Comparison of ENCODE assay signal across 19 cellular contexts in genomic region chr2:131519466-131519865, GRCh38. TPM values are rescaled to one million over a fixed set of nuclear protein-coding genes. Genes with fewer than 3 reads are reported as not detected.
A peak's percentile ranks its signal among the peaks of the same experiment; 100 is the strongest.
DNase-seq lines count a peak whose midpoint lies in the region; ATAC-seq, FAIRE-seq and TF ChIP-seq lines count a peak whose summit lies in the region.
"Had no signal": no experiment of that assay in that cellular context is flagged by ENCODE, and none has a peak within 500 bp of the region (broad histone marks: within the 10 kb centered on the region; RNA-seq: fewer than 3 reads in every experiment).

No MANE protein-coding gene starts in this region.

- peaks cover 2% of the 10 kb centered on the region for H3K79me1 ChIP-seq in neuronal stem cell (ENCODE audit: low read depth, low read length)

- H3K27ac ChIP-seq in neuronal stem cell (replicated peaks; ENCODE audit: low read length) (no peak overlapping the region), upper lobe of right lung (no peak overlapping the region)
- H3K27ac ChIP-seq: BLaER1 had no signal

- POLR2A ChIA-PET in activated CD4-positive, alpha-beta T cell treated with anti-CD3 and anti-CD28 coated beads, Interleukin-2, amount 10 ng/mL, durations not matched to agents 7 days and 5 days (lab: Charles Lee), result no interaction called here

- in situ Hi-C loops in G401 (cut with HindIII; ENCODE audit: low sequenced_read_pairs), result no loop called here
- in situ Hi-C loops in HAP-1 (cut with MboI; ENCODE audit: low sequenced_read_pairs), result loop anchor here (25.0 kb wide), 1 partner anchor 382 kb away; no protein-coding TSS in a partner anchor

- H3K9ac ChIP-seq in neuronal stem cell (ENCODE audit: low read depth, low read length, poor library complexity), result peak overlapping the region; percentile 60
- H3K9ac ChIP-seq: BLaER1 had no signal

- H3K4me3 ChIP-seq in neuronal stem cell (ENCODE audit: low read length in 2 of 2) (no peak overlapping the region), upper lobe of right lung (no peak overlapping the region), HAP-1 (no peak overlapping the region)
- H3K4me3 ChIP-seq: BLaER1, GM12878 had no signal

- TF ChIP-seq CTCF in upper lobe of right lung (IDR thresholded peaks at IDR 0.05), result no peak

- H3K4me3 Mint-ChIP-seq in dendritic cell treated with granulocyte-macrophage colony-stimulating factor and Interleukin-4, amounts not matched to agents 40 ng/mL and 50 ng/mL, for 4 days, result no peak overlapping the region
- H3K4me3 Mint-ChIP-seq in activated CD4-positive, alpha-beta T cell treated with anti-CD3 and anti-CD28 coated beads, Interleukin-2, amount 10 ng/mL, durations not matched to agents 7 days and 5 days, result no peak overlapping the region
- H3K4me3 Mint-ChIP-seq: CD14-positive monocyte; CD4-positive, alpha-beta memory T cell had no signal

- DNase-seq in G401 (ENCODE audit: low spot score), result peak; percentile 4
- DNase-seq in neuronal stem cell (ENCODE audit: low spot score), result no peak
- peak; percentile 48 for DNase-seq in upper lobe of right lung
- DNase-seq in HAP-1 (ENCODE audit: low spot score in 2 of 2), result no peak
- DNase-seq in activated CD4-positive, alpha-beta T cell treated with anti-CD3 and anti-CD28 coated beads, Interleukin-2, amount 10 ng/mL, durations not matched to agents 7 days and 5 days, result no peak
- no peak for DNase-seq in H54 (ENCODE audit: insufficient read length, low spot score)
- DNase-seq: Calu3; CD4-positive, alpha-beta memory T cell; DMS79 treated with DMSO at 0.1 percent for 48 hours; HCEC 1CT; KG1 had no signal

- no peak overlapping the region for H2BK15ac ChIP-seq in neuronal stem cell (ENCODE audit: low read length)

- H3K27me3 Mint-ChIP-seq in dendritic cell treated with granulocyte-macrophage colony-stimulating factor and Interleukin-4, amounts not matched to agents 40 ng/mL and 50 ng/mL, for 4 days, result no peaks in the 10 kb centered on the region
- H3K27me3 Mint-ChIP-seq in activated CD4-positive, alpha-beta T cell treated with anti-CD3 and anti-CD28 coated beads, Interleukin-2, amount 10 ng/mL, durations not matched to agents 7 days and 5 days, result no peaks in the 10 kb centered on the region
- H3K27me3 Mint-ChIP-seq: CD4-positive, alpha-beta memory T cell had no signal

- H4K91ac ChIP-seq in neuronal stem cell (ENCODE audit: low read depth, low read length, poor library complexity), result no peak overlapping the region

- peaks cover 9 to 34% of the 10 kb centered on the region in 2 donors for H3K36me3 ChIP-seq in neuronal stem cell (replicated peaks in 1 of 2; ENCODE audit: control insufficient read depth in 2 of 2, insufficient read depth in 2 of 2, low read length in 2 of 2)
- H3K36me3 ChIP-seq in upper lobe of right lung, result peaks cover 7% of the 10 kb centered on the region
- H3K36me3 ChIP-seq in HAP-1 (replicated peaks), result no peaks in the 10 kb centered on the region

- intact Hi-C loops in dendritic cell treated with granulocyte-macrophage colony-stimulating factor and Interleukin-4, amounts not matched to agents 40 ng/mL and 50 ng/mL, for 4 days (cut with micrococcal nuclease), result no loop called here
- intact Hi-C loops in upper lobe of right lung (cut with DNase I), result no loop called here

- no peak for TF ChIP-seq POLR2A in H54 (IDR thresholded peaks at IDR 0.05; ENCODE audit: low read depth, low read length)

- H2AFZ ChIP-seq in neuronal stem cell (ENCODE audit: low read length), result no peak overlapping the region

- CTCF ChIA-PET in activated CD4-positive, alpha-beta T cell treated with anti-CD3 and anti-CD28 coated beads, Interleukin-2, amount 10 ng/mL, durations not matched to agents 7 days and 5 days (lab: Charles Lee), result no interaction called here

- no peak overlapping the region for H2BK12ac ChIP-seq in neuronal stem cell (ENCODE audit: low read length)

- no peak for FAIRE-seq in H54 (lab: Jason Lieb, UNC)
- FAIRE-seq: GM12878, H1 had no signal

- peak overlapping the region; percentile 7 for H3K27ac Mint-ChIP-seq in dendritic cell treated with granulocyte-macrophage colony-stimulating factor and Interleukin-4, amounts not matched to agents 40 ng/mL and 50 ng/mL, for 4 days
- no peak overlapping the region for H3K27ac Mint-ChIP-seq in activated CD4-positive, alpha-beta T cell treated with anti-CD3 and anti-CD28 coated beads, Interleukin-2, amount 10 ng/mL, durations not matched to agents 7 days and 5 days
- H3K27ac Mint-ChIP-seq: CD4-positive, alpha-beta memory T cell had no signal

- no peak for ATAC-seq in upper lobe of right lung
- ATAC-seq: GM12878 had no signal

- H3K9me3 Mint-ChIP-seq in dendritic cell treated with granulocyte-macrophage colony-stimulating factor and Interleukin-4, amounts not matched to agents 40 ng/mL and 50 ng/mL, for 4 days, result no peaks in the 10 kb centered on the region
- H3K9me3 Mint-ChIP-seq in activated CD4-positive, alpha-beta T cell treated with anti-CD3 and anti-CD28 coated beads, Interleukin-2, amount 10 ng/mL, durations not matched to agents 7 days and 5 days, result no peaks in the 10 kb centered on the region
- H3K9me3 Mint-ChIP-seq: CD4-positive, alpha-beta memory T cell had no signal

- H3K9me3 ChIP-seq in neuronal stem cell (replicated peaks in 1 of 2; ENCODE audit: control insufficient read depth in 2 of 2, insufficient read depth in 1 of 2, low read depth in 1 of 2, low read length in 2 of 2) (no peaks in the 10 kb centered on the region), upper lobe of right lung (no peaks in the 10 kb centered on the region), HAP-1 (no peaks in the 10 kb centered on the region)
- H3K9me3 ChIP-seq: BLaER1 had no signal

- no peak overlapping the region for H2BK120ac ChIP-seq in neuronal stem cell (ENCODE audit: low read depth, low read length)

- H3K36me3 Mint-ChIP-seq in dendritic cell treated with granulocyte-macrophage colony-stimulating factor and Interleukin-4, amounts not matched to agents 40 ng/mL and 50 ng/mL, for 4 days (ENCODE audit: low read depth), result peaks cover 65% of the 10 kb centered on the region
- H3K36me3 Mint-ChIP-seq in activated CD4-positive, alpha-beta T cell treated with anti-CD3 and anti-CD28 coated beads, Interleukin-2, amount 10 ng/mL, durations not matched to agents 7 days and 5 days (ENCODE audit: low read depth), result peaks cover 7% of the 10 kb centered on the region

- no peak overlapping the region for H2BK5ac ChIP-seq in neuronal stem cell (ENCODE audit: low read length)

- H3K27me3 ChIP-seq in neuronal stem cell (ENCODE audit: control insufficient read depth in 3 of 3, insufficient read depth in 3 of 3, low read depth in 1 of 3, low read length in 3 of 3), result no peaks in the 10 kb centered on the region
- H3K27me3 ChIP-seq in upper lobe of right lung, result no peaks in the 10 kb centered on the region
- no peaks in the 10 kb centered on the region for H3K27me3 ChIP-seq in HAP-1 (ENCODE audit: low read depth)
- H3K27me3 ChIP-seq: BLaER1 had no signal

- no peak overlapping the region for H3K18ac ChIP-seq in neuronal stem cell (ENCODE audit: low read length)

- H3K23ac ChIP-seq in neuronal stem cell (ENCODE audit: low read depth, low read length, poor library complexity), result no peak overlapping the region

- no peak overlapping the region for H4K8ac ChIP-seq in neuronal stem cell (ENCODE audit: low read depth, low read length)

- no peak overlapping the region for H3K4ac ChIP-seq in neuronal stem cell (ENCODE audit: low read length)

- no peak overlapping the region for H2AK5ac ChIP-seq in neuronal stem cell (ENCODE audit: low read depth, low read length)

- H3K4me2 ChIP-seq in neuronal stem cell (ENCODE audit: insufficient read depth, low read length, poor library complexity, severe bottlenecking), result no peak overlapping the region
- H3K4me2 ChIP-seq: BLaER1 had no signal

- peaks cover 2% of the 10 kb centered on the region for H3K4me1 Mint-ChIP-seq in dendritic cell treated with granulocyte-macrophage colony-stimulating factor and Interleukin-4, amounts not matched to agents 40 ng/mL and 50 ng/mL, for 4 days (ENCODE audit: low read depth)
- peaks cover 3% of the 10 kb centered on the region for H3K4me1 Mint-ChIP-seq in activated CD4-positive, alpha-beta T cell treated with anti-CD3 and anti-CD28 coated beads, Interleukin-2, amount 10 ng/mL, durations not matched to agents 7 days and 5 days
- H3K4me1 Mint-ChIP-seq: CD14-positive monocyte; CD4-positive, alpha-beta memory T cell had no signal

- no peak overlapping the region for H3K14ac ChIP-seq in neuronal stem cell (ENCODE audit: low read length)

- H3K4me1 ChIP-seq in neuronal stem cell (ENCODE audit: control insufficient read depth in 2 of 2, insufficient read depth in 1 of 2, low read depth in 1 of 2, low read length in 2 of 2) (no peaks in the 10 kb centered on the region), upper lobe of right lung (no peaks in the 10 kb centered on the region), HAP-1 (no peaks in the 10 kb centered on the region)

- no CpG with 5 or more reads among the region's 15 CpGs for WGBS in neuronal stem cell (ENCODE audit: extremely low coverage in 2 of 2, insufficient read length in 2 of 2, insufficient replicate concordance in 1 of 2), 2 donors

RNA-seq across cellular contexts. Expression of gene CCDC74A, which starts 8.2 kb away (rescaled TPM):
- total RNA-seq in G401 (2014; rRNA removed; shearing (Covaris generic)), result 54.1 and 63.4 TPM in 2 replicates
- 62.0 TPM for polyA plus RNA-seq in neuronal stem cell (2013, experiment 1 of 2)
- 59.8 TPM for polyA plus RNA-seq in neuronal stem cell (2013, experiment 2 of 2)
- 1.2 TPM for total RNA-seq in upper lobe of right lung
- 1 to 10 TPM; 3.0 to 3.2 TPM for total RNA-seq in activated CD4-positive, alpha-beta T cell treated with anti-CD3 and anti-CD28 coated beads, Interleukin-2, amount 10 ng/mL, durations not matched to agents 7 days and 5 days
- polyA plus RNA-seq: CD14-positive monocyte had no signal

RNA-seq across cellular contexts. Expression of gene MZT2A, which starts 27.3 kb away (rescaled TPM):
- total RNA-seq in G401 (2014; rRNA removed; shearing (Covaris generic)), result 138 and 230 TPM in 2 replicates
- polyA plus RNA-seq in neuronal stem cell (2013, experiment 1 of 2), result 246 TPM
- 243 TPM for polyA plus RNA-seq in neuronal stem cell (2013, experiment 2 of 2)
- 46.5 TPM for total RNA-seq in upper lobe of right lung
- total RNA-seq in activated CD4-positive, alpha-beta T cell treated with anti-CD3 and anti-CD28 coated beads, Interleukin-2, amount 10 ng/mL, durations not matched to agents 7 days and 5 days, result 100 to 1,000 TPM in 1 of 2 experiments, 10 to 100 TPM in 1; 96.9 to 116 TPM

RNA-seq across cellular contexts. Expression of gene TUBA3D, which starts 43.5 kb away (rescaled TPM):
- not detected in 2 replicates for total RNA-seq in G401 (2014; rRNA removed; shearing (Covaris generic))
- 0.15 TPM for polyA plus RNA-seq in neuronal stem cell (2013, experiment 1 of 2)
- 0.11 TPM for polyA plus RNA-seq in neuronal stem cell (2013, experiment 2 of 2)
- not detected for total RNA-seq in upper lobe of right lung
- not detected for total RNA-seq in activated CD4-positive, alpha-beta T cell treated with anti-CD3 and anti-CD28 coated beads, Interleukin-2, amount 10 ng/mL, durations not matched to agents 7 days and 5 days
- total RNA-seq: A673; Calu3; CD4-positive, alpha-beta memory T cell; GM12878; H1; HT-29 had no signal
- polyA plus RNA-seq: AG04450; CD14-positive monocyte; CD4-positive, alpha-beta memory T cell had no signal

Comparison
In these comparisons a context has a peak if more than half of its experiments do, and no peak if none do; other contexts are left out.
1. DNase-seq: peak in G401 (single experiment) and upper lobe of right lung (single experiment); none in neuronal stem cell (single experiment), HAP-1 (0 of 2), activated CD4-positive, alpha-beta T cell treated with anti-CD3 and anti-CD28 coated beads, Interleukin-2, amount 10 ng/mL, durations not matched to agents 7 days and 5 days (single experiment) and H54 (single experiment).
2. RNA of gene CCDC74A, which starts 8.2 kb away (total RNA-seq): 54.1 to 63.4 TPM in G401; 3.0 to 3.2 TPM in activated CD4-positive, alpha-beta T cell treated with anti-CD3 and anti-CD28 coated beads, Interleukin-2, amount 10 ng/mL, durations not matched to agents 7 days and 5 days and 1.2 TPM in upper lobe of right lung (single experiment); every median in the first group is over 10 times any median in the second.